ENCODE assay signal across 8 cellular contexts in genomic region chr11:10540915-10541591, GRCh38. TPM values are rescaled to one million over a fixed set of nuclear protein-coding genes. Genes with fewer than 3 reads are reported as not detected.
DNase-seq lines count a peak whose midpoint lies in the region; ATAC-seq and TF ChIP-seq lines count a peak whose summit lies in the region.

A gene with protein sequence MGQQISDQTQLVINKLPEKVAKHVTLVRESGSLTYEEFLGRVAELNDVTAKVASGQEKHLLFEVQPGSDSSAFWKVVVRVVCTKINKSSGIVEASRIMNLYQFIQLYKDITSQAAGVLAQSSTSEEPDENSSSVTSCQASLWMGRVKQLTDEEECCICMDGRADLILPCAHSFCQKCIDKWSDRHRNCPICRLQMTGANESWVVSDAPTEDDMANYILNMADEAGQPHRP (minus strand): TSS chr11:10541187. CDS start chr11:10534158, 7,029 bp downstream.

- CTCF ChIA-PET in activated CD4-positive, alpha-beta T cell treated with anti-CD3 and anti-CD28 coated beads for 36 hours (lab: Charles Lee): interaction anchor here (0.6 to 3.3 kb wide), 42 partner anchors 8 to 835 kb away, joined by 3 to 29 read pairs (median 4); no protein-coding TSS in a partner anchor

- H3K27ac Mint-ChIP-seq in activated CD4-positive, alpha-beta T cell treated with anti-CD3 and anti-CD28 coated beads for 36 hours: peak within 1 kb of the TSS; percentile 58

- no peaks in the 10 kb centered on the region for H3K36me3 Mint-ChIP-seq in activated CD4-positive, alpha-beta T cell treated with anti-CD3 and anti-CD28 coated beads for 36 hours (ENCODE audit: low read depth)

- intact Hi-C loops in activated CD4-positive, alpha-beta T cell treated with anti-CD3 and anti-CD28 coated beads for 36 hours (cut with DNase I, micrococcal nuclease): loop anchor here (1.0 to 10.0 kb wide), 12 partner anchors 14 to 314 kb away; partner anchors contain the start of genes ADM (in 1 of the 2), CTR9 (in 1 of the 2), EIF4G2 (in 1 of the 2) and ZBED5 (in 1 of the 2)

- H3K4me1 Mint-ChIP-seq in activated CD4-positive, alpha-beta T cell treated with anti-CD3 and anti-CD28 coated beads for 36 hours: peaks cover 17% of the 10 kb centered on the region

- H3K4me3 Mint-ChIP-seq in activated CD4-positive, alpha-beta T cell treated with anti-CD3 and anti-CD28 coated beads for 36 hours: peak within 1 kb of the TSS; percentile 88

- H3K4me3 ChIP-seq in choroid plexus epithelial cell (ENCODE audit: low read depth, low read length): peak within 1 kb of the TSS; percentile 89

- H3K9me3 Mint-ChIP-seq in activated CD4-positive, alpha-beta T cell treated with anti-CD3 and anti-CD28 coated beads for 36 hours (ENCODE audit: low read depth): no peaks in the 10 kb centered on the region

- H3K27me3 Mint-ChIP-seq in activated CD4-positive, alpha-beta T cell treated with anti-CD3 and anti-CD28 coated beads for 36 hours: no peaks in the 10 kb centered on the region

- peak; percentile 98 for ATAC-seq in GM19035 (IDR thresholded peaks at IDR 0.05; ENCODE audit: unreplicated experiment)
- ATAC-seq in HG03354 (IDR thresholded peaks at IDR 0.05; ENCODE audit: poor library complexity, severe bottlenecking, unreplicated experiment): peak; percentile 99
- ATAC-seq in activated CD4-positive, alpha-beta T cell treated with anti-CD3 and anti-CD28 coated beads for 36 hours: peak; percentile 98

- peak; percentile 85 to 92 for DNase-seq in AML-193 (lab: John Stamatoyannopoulos, UW)
- DNase-seq in NCI-H446 (lab: John Stamatoyannopoulos, UW): peak; percentile 95 to 97
- DNase-seq in activated CD4-positive, alpha-beta T cell treated with anti-CD3 and anti-CD28 coated beads for 36 hours: peak; percentile 98
- DNase-seq in choroid plexus epithelial cell (ENCODE audit: low read depth): peak; percentile 92
- peak; percentile 94 for DNase-seq in kidney tubule cell (ENCODE audit: low spot score)
- peak; percentile 93 to 98 for DNase-seq in stimulated activated CD4-positive, alpha-beta T cell treated with anti-CD3 and anti-CD28 coated beads, Interleukin-1b, Interleukin-23, amount 100 ng/mL, for 4 hours (ENCODE audit: low read depth in 2 of 2)

- TF ChIP-seq CTCF in choroid plexus epithelial cell (conservative IDR thresholded peaks at IDR 0.05; ENCODE audit: low read depth, low read length): peak; percentile 77

- POLR2A ChIA-PET in activated CD4-positive, alpha-beta T cell treated with anti-CD3 and anti-CD28 coated beads for 36 hours (lab: Charles Lee): interaction anchor here (1.0 to 1.6 kb wide), 4 partner anchors 85 to 268 kb away, joined by 3 to 6 read pairs (median 4); partner anchors contain the start of gene EIF4G2

RNA-seq across cellular contexts. Expression of the gene that starts here (rescaled TPM):
- total RNA-seq in activated CD4-positive, alpha-beta T cell treated with anti-CD3 and anti-CD28 coated beads for 36 hours: 10 to 100 TPM; 12.5 to 17.8 TPM

Comparison
In these comparisons a context has a peak if more than half of its experiments do, and no peak if none do; other contexts are left out.
1. Peak in every context shown above with its lines: DNase-seq, ATAC-seq and H3K4me3 ChIP-seq.